8 cellular contexts compared by ENCODE assay signal in genomic region chr17:16439867-16440351, GRCh38. TPM values are rescaled to one million over a fixed set of nuclear protein-coding genes. Genes with fewer than 3 reads are reported as not detected.
A peak's percentile ranks its signal among the peaks of the same experiment; 100 is the strongest.
DNase-seq lines count a peak whose midpoint lies in the region; ATAC-seq lines count a peak whose summit lies in the region.

No MANE protein-coding gene starts in this region.

- H3K9me3 ChIP-seq in esophagus (ENCODE audit: control insufficient read depth in 2 of 2, insufficient read depth in 1 of 2, low read depth in 1 of 2, low read length in 1 of 2) (no peaks in the 10 kb centered on the region), trophoblast cell (ENCODE audit: insufficient read depth, low read depth, low read length) (peaks cover 2% of the 10 kb centered on the region)

- H3K27me3 ChIP-seq in esophagus (ENCODE audit: control insufficient read depth in 1 of 2, insufficient read depth in 2 of 2, low read length in 2 of 2) = no peaks in the 10 kb centered on the region
- no peaks in the 10 kb centered on the region for H3K27me3 ChIP-seq in trophoblast cell (ENCODE audit: insufficient read depth, low read length)

- H3K36me3 ChIP-seq in esophagus (ENCODE audit: control insufficient read depth in 2 of 2, insufficient read depth in 2 of 2, low read length in 1 of 2) (peaks cover 20 to 27% of the 10 kb centered on the region in 2 donors), trophoblast cell (ENCODE audit: control insufficient read depth in 1 of 2, insufficient read depth in 2 of 2, low read length in 2 of 2) (peaks cover 28 to 46% of the 10 kb centered on the region in 2 experiments)

- ATAC-seq in activated CD4-positive, alpha-beta T cell treated with anti-CD3 and anti-CD28 coated beads for 36 hours = no peak
- ATAC-seq in sciatic nerve = no peak

- H2AK5ac ChIP-seq in trophoblast cell (ENCODE audit: low read length) = no peak overlapping the region

- H3K14ac ChIP-seq in trophoblast cell (ENCODE audit: low read length) = peak overlapping the region; percentile 5

- peaks cover 10% of the 10 kb centered on the region for H3K79me2 ChIP-seq in trophoblast cell (ENCODE audit: control insufficient read depth, insufficient read depth, low read length, poor library complexity)

- H3K4me1 ChIP-seq in esophagus (ENCODE audit: control insufficient read depth in 2 of 2, insufficient read depth in 2 of 2, low read length in 1 of 2) = peaks cover 9 to 10% of the 10 kb centered on the region in 2 donors
- peaks cover 9 to 14% of the 10 kb centered on the region in 2 experiments for H3K4me1 ChIP-seq in trophoblast cell (ENCODE audit: control insufficient read depth in 1 of 2, insufficient read depth in 2 of 2, low read length in 2 of 2)

- POLR2A ChIA-PET in activated CD4-positive, alpha-beta T cell treated with anti-CD3 and anti-CD28 coated beads for 36 hours (lab: Charles Lee) = interaction anchor here (3.1 kb wide), 1 partner anchor 24 kb away, joined by 29 read pairs; the partner anchor contains the start of gene TRPV2

- H3K4me3 Mint-ChIP-seq in activated CD4-positive, alpha-beta T cell treated with anti-CD3 and anti-CD28 coated beads for 36 hours = peak overlapping the region; percentile 99
- peak overlapping the region; percentile 97 for H3K4me3 Mint-ChIP-seq in T-helper 1 cell treated with Interleukin-12 subunit alpha and Interleukin-12 subunit beta and Interleukin-4 antibody, amounts not matched to agents 30 μg/mL and 1 μg/mL, for 36 hours

- no peak overlapping the region for H2BK12ac ChIP-seq in trophoblast cell (ENCODE audit: low read length)

- H3K27ac ChIP-seq in esophagus (ENCODE audit: low read depth in 2 of 2, low read length in 1 of 2) = peak overlapping the region; percentile 65 to 76
- H3K27ac ChIP-seq in trophoblast cell (ENCODE audit: low read depth, low read length) = peak overlapping the region; percentile 81

- peak overlapping the region; percentile 92 for H3K4me2 ChIP-seq in trophoblast cell (ENCODE audit: low read length)

- peak overlapping the region; percentile 76 to 78 for H3K4me3 ChIP-seq in esophagus (ENCODE audit: low read depth in 1 of 2, low read length in 2 of 2)
- H3K4me3 ChIP-seq in trophoblast cell (ENCODE audit: low read depth, low read length) = peak overlapping the region; percentile 92

- H2BK5ac ChIP-seq in trophoblast cell (ENCODE audit: low read depth, low read length, poor library complexity) = no peak overlapping the region

- intact Hi-C loops in activated CD4-positive, alpha-beta T cell treated with anti-CD3 and anti-CD28 coated beads for 36 hours (cut with DNase I, micrococcal nuclease) = loop anchor here (2.0 to 5.0 kb wide), 6 partner anchors 78 to 841 kb away; partner anchors contain the start of genes COPS3 (in 1 of the 2), NCOR1 (in 1 of the 2) and ZNF624 (in 1 of the 2)
- intact Hi-C loops in sciatic nerve (cut with DNase I) = no loop called here

- H3K36me3 Mint-ChIP-seq in activated CD4-positive, alpha-beta T cell treated with anti-CD3 and anti-CD28 coated beads for 36 hours (ENCODE audit: low read depth) = peaks cover 58% of the 10 kb centered on the region
- peaks cover 47% of the 10 kb centered on the region for H3K36me3 Mint-ChIP-seq in T-helper 1 cell treated with Interleukin-12 subunit alpha and Interleukin-12 subunit beta and Interleukin-4 antibody, amounts not matched to agents 30 μg/mL and 1 μg/mL, for 36 hours (ENCODE audit: low read depth)

- no peak for DNase-seq in activated CD4-positive, alpha-beta T cell treated with anti-CD3 and anti-CD28 coated beads for 36 hours
- no peak for DNase-seq in activated CD4-positive, alpha-beta T cell treated with anti-CD3 and anti-CD28 coated beads, Interleukin-2, amount 50 U/mL, for 48 hours
- no peak for DNase-seq in trophoblast cell
- DNase-seq in activated gamma-delta T cell (lab: John Stamatoyannopoulos, UW) = no peak
- no peak for DNase-seq in sciatic nerve (ENCODE audit: low spot score)
- DNase-seq in cortex of kidney (lab: John Stamatoyannopoulos, UW) = no peak

- H4K91ac ChIP-seq in trophoblast cell (ENCODE audit: low read depth, low read length) = no peak overlapping the region

- 7% methylated on average over 9 of the region's 9 CpGs for WGBS in esophagus, 2 donors
- WGBS in trophoblast cell (ENCODE audit: extremely low coverage, insufficient coverage, insufficient read length) = no CpG with 5 or more reads among the region's 9 CpGs

- no peak overlapping the region for H2BK120ac ChIP-seq in trophoblast cell (ENCODE audit: insufficient read depth, low read length, poor library complexity)

- no peak overlapping the region for H2AFZ ChIP-seq in trophoblast cell (ENCODE audit: insufficient read depth, low read length, poor library complexity)

- peak overlapping the region; percentile 27 for H4K12ac ChIP-seq in trophoblast cell (ENCODE audit: low read depth, low read length)

- peak overlapping the region; percentile 99 for H3K27ac Mint-ChIP-seq in activated CD4-positive, alpha-beta T cell treated with anti-CD3 and anti-CD28 coated beads for 36 hours
- H3K27ac Mint-ChIP-seq in T-helper 1 cell treated with Interleukin-12 subunit alpha and Interleukin-12 subunit beta and Interleukin-4 antibody, amounts not matched to agents 30 μg/mL and 1 μg/mL, for 36 hours = peak overlapping the region; percentile 96

- no peaks in the 10 kb centered on the region for H3K27me3 Mint-ChIP-seq in activated CD4-positive, alpha-beta T cell treated with anti-CD3 and anti-CD28 coated beads for 36 hours
- no peaks in the 10 kb centered on the region for H3K27me3 Mint-ChIP-seq in T-helper 1 cell treated with Interleukin-12 subunit alpha and Interleukin-12 subunit beta and Interleukin-4 antibody, amounts not matched to agents 30 μg/mL and 1 μg/mL, for 36 hours (ENCODE audit: low read depth)

- CTCF ChIA-PET in activated CD4-positive, alpha-beta T cell treated with anti-CD3 and anti-CD28 coated beads for 36 hours (lab: Charles Lee) = interaction anchor here (1.0 to 2.1 kb wide), 3 partner anchors 10 to 56 kb away, joined by 3 to 5 read pairs (median 4); no protein-coding TSS in a partner anchor

- H3K79me1 ChIP-seq in trophoblast cell (ENCODE audit: low read length) = peaks cover 10% of the 10 kb centered on the region

- peak overlapping the region; percentile 99 for H3K9ac ChIP-seq in trophoblast cell (ENCODE audit: low read length)

- no peak overlapping the region for H4K8ac ChIP-seq in trophoblast cell (ENCODE audit: low read depth, low read length)

- H3K4me1 Mint-ChIP-seq in activated CD4-positive, alpha-beta T cell treated with anti-CD3 and anti-CD28 coated beads for 36 hours = peaks cover 46% of the 10 kb centered on the region
- H3K4me1 Mint-ChIP-seq in T-helper 1 cell treated with Interleukin-12 subunit alpha and Interleukin-12 subunit beta and Interleukin-4 antibody, amounts not matched to agents 30 μg/mL and 1 μg/mL, for 36 hours (ENCODE audit: low read depth) = peaks cover 46% of the 10 kb centered on the region

- no peak overlapping the region for H3K18ac ChIP-seq in trophoblast cell (ENCODE audit: low read length)

- H3K9me3 Mint-ChIP-seq in activated CD4-positive, alpha-beta T cell treated with anti-CD3 and anti-CD28 coated beads for 36 hours (ENCODE audit: low read depth) = no peaks in the 10 kb centered on the region
- no peaks in the 10 kb centered on the region for H3K9me3 Mint-ChIP-seq in T-helper 1 cell treated with Interleukin-12 subunit alpha and Interleukin-12 subunit beta and Interleukin-4 antibody, amounts not matched to agents 30 μg/mL and 1 μg/mL, for 36 hours

- H3K4ac ChIP-seq in trophoblast cell (ENCODE audit: low read depth, low read length) = peak overlapping the region; percentile 97

- H3K23ac ChIP-seq in trophoblast cell (ENCODE audit: low read length) = no peak overlapping the region

RNA-seq across cellular contexts. Expression of gene TRPV2, which starts 24.5 kb away (rescaled TPM):
- 10 to 100 TPM; 24.3 to 35.6 TPM for total RNA-seq in activated CD4-positive, alpha-beta T cell treated with anti-CD3 and anti-CD28 coated beads for 36 hours
- polyA plus RNA-seq in esophagus = 1 to 10 TPM; 2.7 to 2.8 TPM
- 202 and 233 TPM in 2 replicates for polyA plus RNA-seq in trophoblast cell (2013)
- 26.3 TPM for total RNA-seq in sciatic nerve

RNA-seq across cellular contexts. Expression of gene LRRC75A, which starts 52.1 kb away (rescaled TPM):
- total RNA-seq in activated CD4-positive, alpha-beta T cell treated with anti-CD3 and anti-CD28 coated beads for 36 hours = 1 to 10 TPM; 1.1 to 1.2 TPM
- under 1 TPM; 0.53 to 0.65 TPM for polyA plus RNA-seq in esophagus
- polyA plus RNA-seq in trophoblast cell (2013) = 0.15 and 0.17 TPM in 2 replicates
- total RNA-seq in sciatic nerve = 7.0 TPM

RNA-seq across cellular contexts. Expression of gene UBB, which starts 59.0 kb away (rescaled TPM):
- 1,000 to 10,000 TPM; 1,578 to 1,806 TPM for total RNA-seq in activated CD4-positive, alpha-beta T cell treated with anti-CD3 and anti-CD28 coated beads for 36 hours
- polyA plus RNA-seq in esophagus = 100 to 1,000 TPM; 260 to 626 TPM
- polyA plus RNA-seq in trophoblast cell (2013) = 2,269 and 2,298 TPM in 2 replicates
- total RNA-seq in sciatic nerve = 589 TPM
